In genomic region chr6:166589334-166589731, GRCh38 we compare ENCODE assay signal across 13 cellular contexts. TPM values are rescaled to one million over a fixed set of nuclear protein-coding genes. Genes with fewer than 3 reads are reported as not detected.
A peak's percentile ranks its signal among the peaks of the same experiment; 100 is the strongest.
DNase-seq lines count a peak whose midpoint lies in the region; ATAC-seq, FAIRE-seq and TF ChIP-seq lines count a peak whose summit lies in the region.
"Had no signal": no experiment of that assay in that cellular context is flagged by ENCODE, and none has a peak within 500 bp of the region (broad histone marks: within the 10 kb centered on the region; RNA-seq: fewer than 3 reads in every experiment).

No MANE protein-coding gene starts in this region.

- TF ChIP-seq POLR2A in GM12892 (IDR thresholded peaks at IDR 0.05; ENCODE audit: low read depth, low read length) = no peak

- H3K27ac Mint-ChIP-seq in nephron progenitor cell = no peak overlapping the region

- intact Hi-C loops in A673 (cut with micrococcal nuclease; ENCODE audit: unreplicated experiment) (loop anchor here (5.0 kb wide), 2 partner anchors 38 to 148 kb away; partner anchors contain the start of gene RPS6KA2), aorta (cut with DNase I) (no loop called here)

- H3K36me3 ChIP-seq in A673 (ENCODE audit: insufficient read depth, low read length, poor library complexity, severe bottlenecking) (no peaks in the 10 kb centered on the region), aorta (ENCODE audit: control insufficient read depth in 1 of 2, insufficient read depth in 2 of 2, low read length in 1 of 2) (no peaks in the 10 kb centered on the region)

- H3K4me3 ChIP-seq in A673 (ENCODE audit: low read depth, low read length, poor library complexity, severe bottlenecking) = no peak overlapping the region
- H3K4me3 ChIP-seq in epithelial cell of proximal tubule (ENCODE audit: low read depth, low read length) = no peak overlapping the region
- no peak overlapping the region for H3K4me3 ChIP-seq in aorta (ENCODE audit: low read length in 2 of 2)

- H3K9me3 ChIP-seq in A673 (ENCODE audit: low read depth, low read length, poor library complexity, severe bottlenecking) (no peaks in the 10 kb centered on the region), aorta (ENCODE audit: control insufficient read depth, low read length) (no peaks in the 10 kb centered on the region)

- FAIRE-seq in GM12892 (lab: Jason Lieb, UNC) = no peak
- FAIRE-seq: islet of Langerhans had no signal

- H3K27me3 ChIP-seq in A673 (replicated peaks; ENCODE audit: insufficient read depth, low read depth, low read length, poor library complexity) (no peaks in the 10 kb centered on the region), aorta (ENCODE audit: control insufficient read depth in 1 of 2, insufficient read depth in 2 of 2, low read length in 1 of 2) (no peaks in the 10 kb centered on the region)

- no peak for TF ChIP-seq CTCF in A673 (conservative IDR thresholded peaks at IDR 0.05; ENCODE audit: low read depth, low read length)
- TF ChIP-seq CTCF in epithelial cell of proximal tubule (conservative IDR thresholded peaks at IDR 0.05; ENCODE audit: low read depth, low read length) = peak; percentile 9
- no peak for TF ChIP-seq CTCF in nephron progenitor cell (IDR thresholded peaks at IDR 0.05)

- H3K27ac ChIP-seq in A673 (ENCODE audit: low read depth, low read length, poor library complexity, severe bottlenecking) (peak overlapping the region; percentile 3), aorta (ENCODE audit: low read depth in 1 of 2, low read length in 2 of 2) (no peak overlapping the region)

- BruUV-seq in A673 (replicated peaks; lab: Mats Ljungman, UMichigan) = no TSS peak

- peak; percentile 38 for ATAC-seq in GM18870 (IDR thresholded peaks at IDR 0.05; ENCODE audit: unreplicated experiment)
- peak; percentile 31 for ATAC-seq in HG03378 (IDR thresholded peaks at IDR 0.05; ENCODE audit: unreplicated experiment)
- ATAC-seq in aorta (ENCODE audit: low FRiP score) = no peak
- no peak for ATAC-seq in GM19463 (IDR thresholded peaks at IDR 0.05; ENCODE audit: unreplicated experiment)

- H3K36me3 Mint-ChIP-seq in nephron progenitor cell (ENCODE audit: low read depth) = no peaks in the 10 kb centered on the region

- no peak for DNase-seq in A673 (ENCODE audit: low spot score)
- DNase-seq in epithelial cell of proximal tubule (ENCODE audit: low read depth) = no peak
- no peak for DNase-seq in aorta
- DNase-seq in nephron progenitor cell = no peak
- no peak for DNase-seq in GM12892 (ENCODE audit: insufficient read length)
- DNase-seq: activated CD4-positive, CD25-positive, alpha-beta regulatory T cell treated with anti-CD3 and anti-CD28 coated beads, Interleukin-2, amount 50 U/mL, for 72 hours; activated gamma-delta T cell; NCI-H1048; NCI-H82 had no signal

- H3K9me3 Mint-ChIP-seq in nephron progenitor cell = no peaks in the 10 kb centered on the region

- no peak overlapping the region for H3K4me3 Mint-ChIP-seq in nephron progenitor cell

- CTCF ChIA-PET in A673 (lab: Charles Lee) = no interaction called here

- POLR2A ChIA-PET in A673 (lab: Charles Lee; ENCODE audit: low non-redundant PET) = no interaction called here

- peaks cover 2% of the 10 kb centered on the region for H3K27me3 Mint-ChIP-seq in nephron progenitor cell (ENCODE audit: low read depth, poor library complexity)

- H3K4me1 Mint-ChIP-seq in nephron progenitor cell = peaks cover 27% of the 10 kb centered on the region

- 78 to 83% methylated on average over 4 of the region's 4 CpGs for WGBS in aorta, 2 donors

- H3K4me1 ChIP-seq in A673 (ENCODE audit: insufficient read depth, low read length, poor library complexity, severe bottlenecking) (peaks cover 41% of the 10 kb centered on the region), aorta (ENCODE audit: control insufficient read depth in 1 of 2, insufficient read depth in 2 of 2, low read length in 2 of 2) (no peaks in the 10 kb centered on the region)

RNA-seq across cellular contexts. Expression of gene RAMACL, which starts 2.9 kb away (rescaled TPM):
- total RNA-seq in A673 (2021) (0.77 and 2.2 TPM in 2 replicates), epithelial cell of proximal tubule (0.07 and 0.12 TPM in 2 replicates), aorta (1 to 10 TPM; 2.4 to 6.4 TPM)
- polyA plus RNA-seq in aorta = under 1 TPM in 1 of 2 donors, not detected in 1; 0.41 TPM
- 0.23 TPM for polyA plus RNA-seq in GM12892 (2012; ENCODE audit: missing spikeins)

RNA-seq across cellular contexts. Expression of gene RPS6KA2, which starts 37.7 kb away (rescaled TPM):
- total RNA-seq in A673 (2021) (30.1 and 37.8 TPM in 2 replicates), epithelial cell of proximal tubule (16.1 and 20.8 TPM in 2 replicates), aorta (10 to 100 TPM; 43.2 to 52.7 TPM)
- 10 to 100 TPM; 24.5 to 31.3 TPM for polyA plus RNA-seq in aorta
- polyA plus RNA-seq in GM12892 (2012; ENCODE audit: missing spikeins) = 2.4 TPM

Comparison
In these comparisons a context has a peak if more than half of its experiments do, and no peak if none do; other contexts are left out.
1. ATAC-seq: peak in GM18870 (single experiment) and HG03378 (single experiment); none in aorta (single experiment) and GM19463 (single experiment).